In genomic region chr6:4788953-4789584, GRCh38 we compare ENCODE assay signal across 1 cellular context.
TF ChIP-seq lines count a peak whose summit lies in the region.

No MANE protein-coding gene starts in this region.

TF ChIP-seq in HepG2, 621 proteins besides CTCF, POLR2A, EP300 and RAD21:
- TF ChIP-seq POGK (CRISPR knock-in tag; conservative IDR thresholded peaks at IDR 0.05) (no peak), SAP130 (CRISPR knock-in tag; IDR thresholded peaks at IDR 0.05; ENCODE audit: low read depth) (no peak), SMAD1 (CRISPR knock-in tag; IDR thresholded peaks at IDR 0.05; ENCODE audit: borderline replicate concordance, low read depth) (no peak), ZNF121 (CRISPR knock-in tag; IDR thresholded peaks at IDR 0.05) (peak; percentile 79), SUZ12 (IDR thresholded peaks at IDR 0.05; ENCODE audit: low read depth, low read length) (no peak), KAT2B (IDR thresholded peaks at IDR 0.05; ENCODE audit: borderline replicate concordance, low read depth, low read length) (no peak), HOXD1 (CRISPR knock-in tag; IDR thresholded peaks at IDR 0.05) (no peak)
TF ChIP-seq in HepG2: peak in this region for 1.
